26 cellular contexts compared by ENCODE assay signal in genomic region chr17:46025060-46025459, GRCh38. TPM values are rescaled to one million over a fixed set of nuclear protein-coding genes. Genes with fewer than 3 reads are reported as not detected.
A peak's percentile ranks its signal among the peaks of the same experiment; 100 is the strongest.
DNase-seq lines count a peak whose midpoint lies in the region; ATAC-seq and TF ChIP-seq lines count a peak whose summit lies in the region.
"Had no signal": no experiment of that assay in that cellular context is flagged by ENCODE, and none has a peak within 500 bp of the region (broad histone marks: within the 10 kb centered on the region; RNA-seq: fewer than 3 reads in every experiment).

No MANE protein-coding gene starts in this region.

- no peak overlapping the region for H2AK5ac ChIP-seq in neuronal stem cell (ENCODE audit: low read depth, low read length)

- DNase-seq in HFFc6 (no peak), dorsolateral prefrontal cortex (no peak), neuronal stem cell (ENCODE audit: low spot score) (no peak), COR-L47 (lab: John Stamatoyannopoulos, UW) (no peak)
- DNase-seq: activated CD4-positive, alpha-beta T cell treated with anti-CD3 and anti-CD28 coated beads for 4 hours; activated CD8-positive, alpha-beta memory T cell treated with anti-CD3 and anti-CD28 coated beads, Interleukin-2, amount 10 ng/mL, durations not matched to agents 7 days and 5 days; CD8-positive, alpha-beta memory T cell; effector CD4-positive, alpha-beta T cell; esophagus squamous epithelium; gastrocnemius medialis; hypothalamus; NCI-H187; NCI-H69; stimulated activated CD4-positive, alpha-beta T cell treated with anti-CD3 and anti-CD28 coated beads, Interleukin-12 subunit alpha, Interleukin-12 subunit beta, amount 100 ng/mL, for 4 hours had no signal

- no peak overlapping the region for H4K8ac ChIP-seq in neuronal stem cell (ENCODE audit: low read depth, low read length)

- peaks cover 60 to 74% (median 64%) of the 10 kb centered on the region in 10 experiments for H3K4me1 ChIP-seq in BLaER1 treated with 17β-estradiol and CSF1 and Interleukin-3, amounts not matched to agents 10 nM and 100 nM
- peaks cover 0 to 20% of the 10 kb centered on the region in 2 donors for H3K4me1 ChIP-seq in neuronal stem cell (ENCODE audit: control insufficient read depth in 2 of 2, insufficient read depth in 1 of 2, low read depth in 1 of 2, low read length in 2 of 2)
- H3K4me1 ChIP-seq: ascending aorta had no signal

- no peaks in the 10 kb centered on the region for H3K27me3 ChIP-seq in BLaER1 treated with 17β-estradiol and CSF1 and Interleukin-3, amounts not matched to agents 10 nM and 100 nM
- H3K27me3 ChIP-seq in dorsolateral prefrontal cortex (no peaks in the 10 kb centered on the region), neuronal stem cell (ENCODE audit: control insufficient read depth in 3 of 3, insufficient read depth in 3 of 3, low read depth in 1 of 3, low read length in 3 of 3) (no peaks in the 10 kb centered on the region)
- H3K27me3 ChIP-seq: ascending aorta, esophagus squamous epithelium, gastrocnemius medialis, right atrium auricular region had no signal

- 0 out of 2 replicates have a peak overlapping the region, but pooled peaks have one; percentile 17 for H3K27ac Mint-ChIP-seq in HFFc6

- no peaks in the 10 kb centered on the region for H3K9me3 ChIP-seq in BLaER1 treated with 17β-estradiol and CSF1 and Interleukin-3, amounts not matched to agents 10 nM and 100 nM (replicated peaks in 1 of 11)
- peaks cover 0 to 2% of the 10 kb centered on the region in 2 donors for H3K9me3 ChIP-seq in neuronal stem cell (replicated peaks in 1 of 2; ENCODE audit: control insufficient read depth in 2 of 2, insufficient read depth in 1 of 2, low read depth in 1 of 2, low read length in 2 of 2)
- H3K9me3 ChIP-seq: ascending aorta, esophagus squamous epithelium, gastrocnemius medialis, right atrium auricular region had no signal

- peak overlapping the region; percentile 48 to 92 (median 71) for H3K27ac ChIP-seq in BLaER1 treated with 17β-estradiol and CSF1 and Interleukin-3, amounts not matched to agents 10 nM and 100 nM
- H3K27ac ChIP-seq in dorsolateral prefrontal cortex, result peak overlapping the region in 38 of 59 donors; percentile 1 to 82 (median 66)
- no peak overlapping the region for H3K27ac ChIP-seq in neuronal stem cell (replicated peaks; ENCODE audit: low read length)
- H3K27ac ChIP-seq: right atrium auricular region had no signal

- H3K36me3 ChIP-seq in BLaER1 treated with 17β-estradiol and CSF1 and Interleukin-3, amounts not matched to agents 10 nM and 100 nM, result peaks cover 9 to 47% (median 19%) of the 10 kb centered on the region in 11 experiments; a peak in 19 of 22 replicates
- H3K36me3 ChIP-seq in neuronal stem cell (replicated peaks in 1 of 2; ENCODE audit: control insufficient read depth in 2 of 2, insufficient read depth in 2 of 2, low read length in 2 of 2), result peaks cover 7 to 62% of the 10 kb centered on the region in 2 donors

- peaks cover 20% of the 10 kb centered on the region for H3K36me3 Mint-ChIP-seq in HFFc6 (ENCODE audit: low read depth)
- H3K36me3 Mint-ChIP-seq: activated naive CD8-positive, alpha-beta T cell had no signal

- no peak overlapping the region for H3K4ac ChIP-seq in neuronal stem cell (ENCODE audit: low read length)

- H3K14ac ChIP-seq in neuronal stem cell (ENCODE audit: low read length), result no peak overlapping the region

- H3K4me1 Mint-ChIP-seq in HFFc6 (ENCODE audit: low read depth), result no peaks in the 10 kb centered on the region

- H4K20me1 ChIP-seq in BLaER1 treated with 17β-estradiol and CSF1 and Interleukin-3, amounts not matched to agents 10 nM and 100 nM, result peaks cover 9 to 54% (median 49%) of the 10 kb centered on the region in 11 experiments; a peak in 21 of 22 replicates

- H3K27me3 Mint-ChIP-seq in HFFc6 (ENCODE audit: insufficient read depth), result peaks cover 5% of the 10 kb centered on the region
- H3K27me3 Mint-ChIP-seq: activated CD8-positive, alpha-beta memory T cell treated with anti-CD3 and anti-CD28 coated beads, Interleukin-2, amount 10 ng/mL, durations not matched to agents 7 days and 5 days; activated naive CD8-positive, alpha-beta T cell; CD8-positive, alpha-beta memory T cell; central memory CD8-positive, alpha-beta T cell had no signal

- H2BK12ac ChIP-seq in neuronal stem cell (ENCODE audit: low read length), result no peak overlapping the region

- peak overlapping the region; percentile 56 for H3K23ac ChIP-seq in neuronal stem cell (ENCODE audit: low read depth, low read length, poor library complexity)

- H3K9me3 Mint-ChIP-seq in HFFc6, result no peaks in the 10 kb centered on the region
- H3K9me3 Mint-ChIP-seq: CD8-positive, alpha-beta memory T cell; central memory CD8-positive, alpha-beta T cell had no signal

- H3K9ac ChIP-seq in BLaER1 treated with 17β-estradiol and CSF1 and Interleukin-3, amounts not matched to agents 10 nM and 100 nM, result peak overlapping the region in 10 of 11 experiments; percentile 22 to 80 (median 62); a peak in 15 of 22 replicates
- H3K9ac ChIP-seq in neuronal stem cell (ENCODE audit: low read depth, low read length, poor library complexity), result no peak overlapping the region

- no peak overlapping the region for H3K18ac ChIP-seq in neuronal stem cell (ENCODE audit: low read length)

- no peak overlapping the region for H2BK15ac ChIP-seq in neuronal stem cell (ENCODE audit: low read length)

- H2BK5ac ChIP-seq in neuronal stem cell (ENCODE audit: low read length), result no peak overlapping the region

- H3K4me3 ChIP-seq in BLaER1 treated with 17β-estradiol and CSF1 and Interleukin-3, amounts not matched to agents 10 nM and 100 nM, result no peak overlapping the region
- H3K4me3 ChIP-seq in dorsolateral prefrontal cortex, result no peak overlapping the region
- no peak overlapping the region for H3K4me3 ChIP-seq in neuronal stem cell (ENCODE audit: low read length in 2 of 2)
- H3K4me3 ChIP-seq: ascending aorta, esophagus squamous epithelium, gastrocnemius medialis, right atrium auricular region had no signal

- TF ChIP-seq CTCF in HFFc6 (IDR thresholded peaks at IDR 0.05) (no peak), dorsolateral prefrontal cortex (IDR thresholded peaks at IDR 0.05 in 54 of 56, conservative IDR thresholded peaks at IDR 0.05 in 2 of 56; ENCODE audit: low read depth in 1 of 56, partially characterized antibody in 56 of 56) (no peak)

- WGBS in neuronal stem cell (ENCODE audit: extremely low coverage in 2 of 2, insufficient read length in 2 of 2, insufficient replicate concordance in 1 of 2), 2 donors, result no CpG with 5 or more reads among the region's 10 CpGs

- peak overlapping the region; percentile 78 to 96 (median 88) for H3K4me2 ChIP-seq in BLaER1 treated with 17β-estradiol and CSF1 and Interleukin-3, amounts not matched to agents 10 nM and 100 nM
- H3K4me2 ChIP-seq in neuronal stem cell (ENCODE audit: insufficient read depth, low read length, poor library complexity, severe bottlenecking), result no peak overlapping the region

- no peak for ATAC-seq in GM18502 (IDR thresholded peaks at IDR 0.05; ENCODE audit: poor library complexity, unreplicated experiment)
- no peak for ATAC-seq in activated CD4-positive, CD25-positive, alpha-beta regulatory T cell treated with anti-CD3 and anti-CD28 coated beads, Interleukin-2, amount 50 U/mL, for 24 hours
- ATAC-seq: activated CD8-positive, alpha-beta memory T cell treated with anti-CD3 and anti-CD28 coated beads, Interleukin-2, amount 10 ng/mL, durations not matched to agents 7 days and 5 days; gastrocnemius medialis; Right ventricle myocardium inferior had no signal

- H2BK120ac ChIP-seq in neuronal stem cell (ENCODE audit: low read depth, low read length), result no peak overlapping the region

- H3K79me1 ChIP-seq in neuronal stem cell (ENCODE audit: low read depth, low read length), result no peaks in the 10 kb centered on the region

- intact Hi-C loops in dorsolateral prefrontal cortex (cut with DNase I), result loop anchor here in 1 of 2 donors (5.0 kb wide), 1 partner anchor 167 kb away; the partner anchor contains the start of gene KANSL1

- H3K4me3 Mint-ChIP-seq in HFFc6, result no peak overlapping the region
- H3K4me3 Mint-ChIP-seq: activated CD8-positive, alpha-beta memory T cell treated with anti-CD3 and anti-CD28 coated beads, Interleukin-2, amount 10 ng/mL, durations not matched to agents 7 days and 5 days; activated naive CD8-positive, alpha-beta T cell; central memory CD8-positive, alpha-beta T cell had no signal

- no peak overlapping the region for H4K91ac ChIP-seq in neuronal stem cell (ENCODE audit: low read depth, low read length, poor library complexity)

- no peak overlapping the region for H2AFZ ChIP-seq in neuronal stem cell (ENCODE audit: low read length)

RNA-seq across cellular contexts. Expression of gene STH, which starts 26.0 kb away (rescaled TPM):
- total RNA-seq in HFFc6 (2021; fragmentation: NEBNext Ultra II Directional; extraction: Animal tissue kit (Norgen Biotek cat#: 25700)), result not detected
- total RNA-seq in dorsolateral prefrontal cortex, result 10 to 100 TPM in 84 of 120 experiments, 1 to 10 TPM in 36; 1.8 to 35.0 (median 12.2) TPM
- polyA plus RNA-seq in neuronal stem cell (2013, experiment 1 of 2), result not detected
- not detected for polyA plus RNA-seq in neuronal stem cell (2013, experiment 2 of 2)
- total RNA-seq: activated CD8-positive, alpha-beta memory T cell treated with anti-CD3 and anti-CD28 coated beads, Interleukin-2, amount 10 ng/mL, durations not matched to agents 7 days and 5 days; ascending aorta; CD8-positive, alpha-beta memory T cell; esophagus squamous epithelium; gastrocnemius medialis; HT1080; lower leg skin; omental fat pad; right atrium auricular region; Right ventricle myocardium inferior; ureter had no signal
- polyA plus RNA-seq: CD8-positive, alpha-beta memory T cell had no signal
